ENCODE assay signal across 17 cellular contexts in genomic region chr7:35760082-35760770, GRCh38. TPM values are rescaled to one million over a fixed set of nuclear protein-coding genes. Genes with fewer than 3 reads are reported as not detected.
DNase-seq lines count a peak whose midpoint lies in the region; ATAC-seq and TF ChIP-seq lines count a peak whose summit lies in the region.
"Had no signal": no experiment of that assay in that cellular context is flagged by ENCODE, and none has a peak within 500 bp of the region (broad histone marks: within the 10 kb centered on the region; RNA-seq: fewer than 3 reads in every experiment).

No MANE protein-coding gene starts in this region.

- H3K9me3 ChIP-seq in IMR-90 (ENCODE audit: control insufficient read depth, insufficient read depth, low read length), result no peaks in the 10 kb centered on the region
- H3K9me3 ChIP-seq in CD4-positive, alpha-beta T cell (ENCODE audit: control insufficient read depth, low read length), result no peaks in the 10 kb centered on the region
- H3K9me3 ChIP-seq in transverse colon, result no peaks in the 10 kb centered on the region
- H3K9me3 ChIP-seq: BLaER1, HAP-1 had no signal

- peak overlapping the region; percentile 64; the same call in 1 of the 2 replicates for H3K14ac ChIP-seq in IMR-90 (replicated peaks; ENCODE audit: low read depth, low read length)

- peak overlapping the region; percentile 68; the same call in 1 of the 2 replicates for H3K4me2 ChIP-seq in IMR-90 (ENCODE audit: low read depth, low read length)
- H3K4me2 ChIP-seq: BLaER1, PC-9 had no signal

- H3K9ac ChIP-seq in IMR-90 (ENCODE audit: low read depth, low read length), result no peak overlapping the region
- H3K9ac ChIP-seq: BLaER1 had no signal

- no peaks in the 10 kb centered on the region for H3K9me3 Mint-ChIP-seq in CD4-positive, alpha-beta T cell

- no CpG with 5 or more reads among the region's 8 CpGs for WGBS in IMR-90 (ENCODE audit: extremely low coverage in 2 of 2, insufficient read length in 1 of 2), 2 experiments
- WGBS in transverse colon (ENCODE audit: low coverage in 1 of 2), 2 donors, result 73 to 75% methylated on average over 6 to 8 of the region's 8 CpGs

- no peak overlapping the region for H3K4me3 Mint-ChIP-seq in CD4-positive, alpha-beta T cell
- H3K4me3 Mint-ChIP-seq: IgD-negative memory B cell had no signal

- peak overlapping the region; percentile 3; the same call in 1 of the 2 replicates for H2AK5ac ChIP-seq in IMR-90 (ENCODE audit: low read depth, low read length)

- intact Hi-C loops in IMR-90 (cut with micrococcal nuclease) (no loop called here), transverse colon (cut with DNase I; ENCODE audit: low total_unique reads) (no loop called here)
- intact Hi-C loops in CD4-positive, alpha-beta T cell (cut with DNase I, micrococcal nuclease), result no loop called here

- H4K8ac ChIP-seq in IMR-90 (ENCODE audit: low read depth in 2 of 2, low read length in 2 of 2), result peak overlapping the region in 1 of 2 experiments; percentile 82; a peak in 3 of 4 replicates

- H3K36me3 Mint-ChIP-seq in CD4-positive, alpha-beta T cell (ENCODE audit: low read depth), result no peaks in the 10 kb centered on the region

- peak overlapping the region; percentile 99 for H2BK5ac ChIP-seq in IMR-90 (ENCODE audit: low read depth, low read length, poor library complexity, severe bottlenecking)

- peaks cover 6% of the 10 kb centered on the region for H3K9me1 ChIP-seq in IMR-90 (ENCODE audit: insufficient read depth, low read length)

- no peak overlapping the region for H2AK9ac ChIP-seq in IMR-90 (replicated peaks; ENCODE audit: low read depth, low read length, poor library complexity)

- no peak overlapping the region; the same call in 1 of the 2 replicates for H3K56ac ChIP-seq in IMR-90 (ENCODE audit: extremely low read depth, insufficient read depth, low read length)

- no peaks in the 10 kb centered on the region for H3K27me3 Mint-ChIP-seq in CD4-positive, alpha-beta T cell
- H3K27me3 Mint-ChIP-seq: IgD-negative memory B cell had no signal

- no peaks in the 10 kb centered on the region for H3K36me3 ChIP-seq in IMR-90 (ENCODE audit: control insufficient read depth, insufficient read depth, low read length)
- H3K36me3 ChIP-seq in transverse colon, result no peaks in the 10 kb centered on the region
- H3K36me3 ChIP-seq: BLaER1, HAP-1 had no signal

- POLR2A ChIA-PET in IMR-90 (lab: Charles Lee; ENCODE audit: unreplicated experiment), result no interaction called here
- POLR2A ChIA-PET in CD4-positive, alpha-beta T cell (lab: Charles Lee), result no interaction called here

- H2BK120ac ChIP-seq in IMR-90 (ENCODE audit: low read depth, low read length), result peak overlapping the region; percentile 88

- no peaks in the 10 kb centered on the region for H4K20me1 ChIP-seq in IMR-90 (ENCODE audit: insufficient read depth, low read length)
- H4K20me1 ChIP-seq: BLaER1 had no signal

- H3K4me1 ChIP-seq in IMR-90 (ENCODE audit: control insufficient read depth, insufficient read depth, low read length) (peaks cover 20% of the 10 kb centered on the region), transverse colon (peaks cover 0 to 4% (median 2%) of the 10 kb centered on the region in 4 donors)
- H3K4me1 ChIP-seq: BLaER1 had no signal

- no peak overlapping the region for H3K27ac Mint-ChIP-seq in CD4-positive, alpha-beta T cell
- H3K27ac Mint-ChIP-seq: IgD-negative memory B cell had no signal

- H3K79me1 ChIP-seq in IMR-90 (ENCODE audit: low read depth in 1 of 2, low read length in 2 of 2), result no peaks in the 10 kb centered on the region

- DNase-seq in IMR-90 (peak; percentile 18), caudate nucleus (lab: John Stamatoyannopoulos, UW) (no peak), fibroblast of the aortic adventitia (ENCODE audit: low read depth) (peak; percentile 51), substantia nigra (lab: John Stamatoyannopoulos, UW) (no peak), transverse colon (no peak), LoVo (ENCODE audit: low spot score) (no peak)
- DNase-seq in CD4-positive, alpha-beta T cell, result no peak
- DNase-seq: DMS 273 treated with DMSO at 0.1 percent for 48 hours, NCI-H1417, NCI-H1930, NCI-H2171, NCI-H446 treated with DMSO at 0.1 percent for 48 hours, NCI-H748 treated with DMSO at 0.1 percent for 48 hours, PC-9 had no signal

- CTCF ChIA-PET in IMR-90 (lab: Yijun Ruan, JAX), result no interaction called here
- CTCF ChIA-PET in CD4-positive, alpha-beta T cell (lab: Charles Lee), result no interaction called here

- peak overlapping the region; percentile 36; the same call in 1 of the 2 replicates for H3K27ac ChIP-seq in IMR-90 (ENCODE audit: insufficient read depth, low read length)
- H3K27ac ChIP-seq in caudate nucleus (ENCODE audit: low read depth, low read length), result peak overlapping the region; percentile 18
- H3K27ac ChIP-seq in substantia nigra (ENCODE audit: low read depth, low read length, poor library complexity, severe bottlenecking), result peak overlapping the region; percentile 48
- no peak overlapping the region for H3K27ac ChIP-seq in CD4-positive, alpha-beta T cell (ENCODE audit: low read depth, low read length)
- H3K27ac ChIP-seq in transverse colon, result no peak overlapping the region
- H3K27ac ChIP-seq: BLaER1, PC-9 had no signal

- BruUV-seq in IMR-90 (replicated peaks; lab: Mats Ljungman, UMichigan), result no TSS peak

- peak overlapping the region; percentile 91 for H3K18ac ChIP-seq in IMR-90 (ENCODE audit: low read depth, low read length)

- H3K4me1 Mint-ChIP-seq in CD4-positive, alpha-beta T cell (ENCODE audit: low read depth), result peaks cover 16% of the 10 kb centered on the region

- H2AFZ ChIP-seq in IMR-90 (replicated peaks; ENCODE audit: low read length, poor library complexity), result no peak overlapping the region
- H2AFZ ChIP-seq: PC-9 had no signal

- peak overlapping the region; percentile 67 for H4K91ac ChIP-seq in IMR-90 (ENCODE audit: insufficient read depth, low read depth, low read length)

- peak overlapping the region; percentile 53; the same call in 1 of the 2 replicates for H3K4ac ChIP-seq in IMR-90 (ENCODE audit: low read depth, low read length)

- peak overlapping the region; percentile 89 for H4K5ac ChIP-seq in IMR-90 (ENCODE audit: low read depth, low read length)

- no peaks in the 10 kb centered on the region for H3K27me3 ChIP-seq in IMR-90 (ENCODE audit: control insufficient read depth, insufficient read depth, low read length)
- H3K27me3 ChIP-seq in CD4-positive, alpha-beta T cell (ENCODE audit: control insufficient read depth, insufficient read depth, low read length), result no peaks in the 10 kb centered on the region
- no peaks in the 10 kb centered on the region for H3K27me3 ChIP-seq in transverse colon
- H3K27me3 ChIP-seq: BLaER1 had no signal

- TF ChIP-seq CTCF in IMR-90 (conservative IDR thresholded peaks at IDR 0.05; ENCODE audit: low read depth, low read length) (no peak), fibroblast of the aortic adventitia (IDR thresholded peaks at IDR 0.05; ENCODE audit: insufficient read depth, low read length) (no peak), transverse colon (IDR thresholded peaks at IDR 0.05) (no peak)
- no peak for TF ChIP-seq CTCF in CD4-positive, alpha-beta T cell (IDR thresholded peaks at IDR 0.05)

- H2BK15ac ChIP-seq in IMR-90 (ENCODE audit: low read depth, low read length), result peak overlapping the region; percentile 45; the same call in 1 of the 3 replicates

- in situ Hi-C loops in IMR-90 (cut with MboI; ENCODE audit: low sequenced_read_pairs) (loop anchor here (5.0 kb wide), 1 partner anchor 37 kb away; no protein-coding TSS in a partner anchor), transverse colon (cut with MboI; ENCODE audit: low pct_ligation_motif_present in 1 of 4, low pct_unique_long_range_greater_than_20kb in 1 of 4, low sequenced_read_pairs in 3 of 4) (no loop called here)

- no peak for TF ChIP-seq EP300 in transverse colon (IDR thresholded peaks at IDR 0.05; ENCODE audit: low read depth)

- dilution Hi-C loops in IMR-90 (cut with HindIII; ENCODE audit: low sequenced_read_pairs, unreplicated experiment), result no loop called here

- H3K4me3 ChIP-seq in IMR-90 (ENCODE audit: insufficient read depth, low read depth, low read length), result no peak overlapping the region
- no peak overlapping the region for H3K4me3 ChIP-seq in fibroblast of the aortic adventitia (ENCODE audit: low read depth, low read length)
- H3K4me3 ChIP-seq in transverse colon, result no peak overlapping the region
- H3K4me3 ChIP-seq: BLaER1, HAP-1, PC-9 had no signal

- ATAC-seq in IMR-90 (ENCODE audit: low read depth), result peak; percentile 61
- no peak for ATAC-seq in CD4-positive, alpha-beta T cell (ENCODE audit: poor library complexity)

- TF ChIP-seq POLR2A in IMR-90 (IDR thresholded peaks at IDR 0.05; ENCODE audit: low read depth, low read length) (no peak), transverse colon (IDR thresholded peaks at IDR 0.05) (no peak)

- H2BK20ac ChIP-seq in IMR-90 (ENCODE audit: low read depth, low read length), result peak overlapping the region; percentile 88

- peak overlapping the region; percentile 62; the same call in 1 of the 2 replicates for H3K23ac ChIP-seq in IMR-90 (ENCODE audit: low read depth, low read length)

- no peak for TF ChIP-seq RAD21 in IMR-90 (IDR thresholded peaks at IDR 0.05; ENCODE audit: low read length)

TF ChIP-seq in IMR-90, 13 proteins besides CTCF, POLR2A, EP300 and RAD21 (continues in another document):
- TF ChIP-seq RCOR1 (IDR thresholded peaks at IDR 0.05; ENCODE audit: insufficient replicate concordance, low read length), result no peak
- no peak for TF ChIP-seq MAFK (IDR thresholded peaks at IDR 0.05; ENCODE audit: low read depth, low read length)
- no peak for TF ChIP-seq FOS (IDR thresholded peaks at IDR 0.05; ENCODE audit: low read depth, low read length)
- no peak for TF ChIP-seq ELK1 (IDR thresholded peaks at IDR 0.05; ENCODE audit: borderline replicate concordance, low read depth, low read length)
- no peak for TF ChIP-seq MXI1 (IDR thresholded peaks at IDR 0.05; ENCODE audit: borderline replicate concordance, low read depth, low read length)

RNA-seq across cellular contexts. Expression of gene SEPTIN7, which starts 40.6 kb away (rescaled TPM):
- 239 and 270 TPM in 2 replicates for total RNA-seq in IMR-90 (2012; rRNA removed)
- 112 and 150 TPM in 2 replicates for polyA plus RNA-seq in IMR-90 (2012; rRNA removed)
- 20.5 and 27.9 TPM in 2 replicates for polyA plus RNA-seq in IMR-90 (2012; cell fraction: cytosol; rRNA removed)
- polyA plus RNA-seq in IMR-90 (2012; cell fraction: nucleus; rRNA removed; ENCODE audit: low replicate concordance), result 5.8 and 66.9 TPM in 2 replicates
- 351 and 582 TPM in 2 replicates for total RNA-seq in fibroblast of the aortic adventitia (ENCODE audit: low replicate concordance)
- total RNA-seq in CD4-positive, alpha-beta T cell, result 100 to 1,000 TPM; 185 to 186 TPM
- 100 to 1,000 TPM in 2 of 4 donors, 10 to 100 TPM in 2; 73.2 to 131 (median 101) TPM for total RNA-seq in transverse colon

Comparison
In these comparisons a context has a peak if more than half of its experiments do, and no peak if none do; other contexts are left out.
1. DNase-seq: peak in IMR-90 (single experiment) and fibroblast of the aortic adventitia (single experiment); none in caudate nucleus (0 of 61), substantia nigra (0 of 49), CD4-positive, alpha-beta T cell (0 of 10), transverse colon (single experiment) and LoVo (single experiment).
2. H3K27ac ChIP-seq: peak in IMR-90 (single experiment), caudate nucleus (single experiment) and substantia nigra (single experiment); none in CD4-positive, alpha-beta T cell (single experiment) and transverse colon (0 of 4).